ENCODE assay signal across 8 cellular contexts in the genomic region with DNA sequence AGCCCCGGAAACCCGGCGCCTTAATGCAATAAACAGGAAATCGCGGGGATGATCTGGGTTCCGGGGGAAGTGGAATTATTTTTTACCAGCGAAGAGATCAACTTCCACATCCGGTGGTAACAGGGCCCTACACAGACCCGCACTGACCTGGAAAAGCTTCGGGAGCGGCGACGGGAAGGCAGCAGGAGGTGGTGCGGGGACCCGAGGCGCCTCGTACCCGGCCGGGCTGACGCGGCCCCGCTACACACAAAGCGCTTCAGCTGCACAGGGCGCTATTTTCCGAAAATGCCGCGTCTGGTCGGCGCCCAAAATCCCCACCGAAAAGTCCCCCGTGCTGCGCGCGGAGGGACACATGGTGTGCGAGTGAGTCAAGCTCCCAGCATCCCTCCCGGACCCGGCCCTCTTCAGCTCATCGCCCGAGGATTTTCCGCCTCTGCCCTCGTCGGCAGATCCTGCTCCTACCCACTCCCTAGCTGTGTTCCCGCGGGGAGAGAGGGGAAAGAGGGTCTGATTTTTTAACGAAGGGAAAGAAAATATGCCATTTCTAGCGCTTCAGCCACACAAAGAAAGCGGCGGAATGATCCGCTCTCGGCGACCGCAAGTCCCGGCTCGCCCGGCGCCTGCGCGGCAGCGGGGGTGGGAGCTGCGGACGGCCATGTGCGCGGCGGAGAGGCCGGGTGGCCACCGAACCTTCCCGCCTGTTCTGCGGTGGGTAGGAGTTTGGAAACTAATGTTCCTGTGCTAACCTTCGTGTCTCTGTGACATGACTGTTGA. TPM values are rescaled to one million over a fixed set of nuclear protein-coding genes. Genes with fewer than 3 reads are reported as not detected.
DNase-seq lines count a peak whose midpoint lies in the region; ATAC-seq and TF ChIP-seq lines count a peak whose summit lies in the region.

A gene (minus strand): TSS at position 361 of the 774 bp plus-strand sequence. CDS start 45,400 bp downstream, outside the sequence.

- H3K9me3 Mint-ChIP-seq in T-helper 1 cell treated with Interleukin-12 subunit alpha and Interleukin-12 subunit beta and Interleukin-4 antibody, amounts not matched to agents 30 μg/mL and 1 μg/mL, for 36 hours = no peaks in the 10 kb centered on the region
- H3K9me3 Mint-ChIP-seq in progenitor cell of endocrine pancreas (ENCODE audit: low read depth) = no peaks in the 10 kb centered on the region

- peak within 1 kb of the TSS; percentile 99 for H3K27ac Mint-ChIP-seq in T-helper 1 cell treated with Interleukin-12 subunit alpha and Interleukin-12 subunit beta and Interleukin-4 antibody, amounts not matched to agents 30 μg/mL and 1 μg/mL, for 36 hours
- peak within 1 kb of the TSS; percentile 100 for H3K27ac Mint-ChIP-seq in progenitor cell of endocrine pancreas

- DNase-seq in NCI-H146 (lab: John Stamatoyannopoulos, UW) (peak; percentile 81), amniotic stem cell (lab: John Stamatoyannopoulos, UW) (peak; percentile 78), left cardiac atrium (peak; percentile 90), progenitor cell of endocrine pancreas (ENCODE audit: low spot score, unreplicated experiment) (peak; percentile 78), upper lobe of right lung (peak; percentile 94)

- no peaks in the 10 kb centered on the region for H3K36me3 ChIP-seq in upper lobe of right lung

- intact Hi-C loops in left cardiac atrium (cut with DNase I) = no loop called here
- intact Hi-C loops in upper lobe of right lung (cut with DNase I) = no loop called here

- peak; percentile 47 for ATAC-seq in HG02763 (IDR thresholded peaks at IDR 0.05; ENCODE audit: unreplicated experiment)
- ATAC-seq in left cardiac atrium = peak; percentile 89 to 90
- peak; percentile 87 for ATAC-seq in upper lobe of right lung

- TF ChIP-seq POLR2A in GM10847 (IDR thresholded peaks at IDR 0.05; ENCODE audit: extremely low read depth, insufficient read length) = peak; percentile 71

- peaks cover 38% of the 10 kb centered on the region for H3K4me1 ChIP-seq in upper lobe of right lung

- H3K9me3 ChIP-seq in upper lobe of right lung = no peaks in the 10 kb centered on the region

- H3K27ac ChIP-seq in upper lobe of right lung = peak within 1 kb of the TSS; percentile 98

- H3K27me3 ChIP-seq in upper lobe of right lung = no peaks in the 10 kb centered on the region

- no peaks in the 10 kb centered on the region for H3K27me3 Mint-ChIP-seq in T-helper 1 cell treated with Interleukin-12 subunit alpha and Interleukin-12 subunit beta and Interleukin-4 antibody, amounts not matched to agents 30 μg/mL and 1 μg/mL, for 36 hours (ENCODE audit: low read depth)
- H3K27me3 Mint-ChIP-seq in progenitor cell of endocrine pancreas = no peaks in the 10 kb centered on the region

- TF ChIP-seq CTCF in progenitor cell of endocrine pancreas (IDR thresholded peaks at IDR 0.05; ENCODE audit: unreplicated experiment) (no peak), upper lobe of right lung (IDR thresholded peaks at IDR 0.05) (no peak)

- H3K36me3 Mint-ChIP-seq in T-helper 1 cell treated with Interleukin-12 subunit alpha and Interleukin-12 subunit beta and Interleukin-4 antibody, amounts not matched to agents 30 μg/mL and 1 μg/mL, for 36 hours (ENCODE audit: low read depth) = peaks cover 43% of the 10 kb centered on the region
- H3K36me3 Mint-ChIP-seq in progenitor cell of endocrine pancreas (ENCODE audit: insufficient read depth) = peaks cover 17% of the 10 kb centered on the region

- H3K4me3 Mint-ChIP-seq in T-helper 1 cell treated with Interleukin-12 subunit alpha and Interleukin-12 subunit beta and Interleukin-4 antibody, amounts not matched to agents 30 μg/mL and 1 μg/mL, for 36 hours = peak within 1 kb of the TSS; percentile 90
- H3K4me3 Mint-ChIP-seq in progenitor cell of endocrine pancreas (ENCODE audit: low read depth) = peak within 1 kb of the TSS; percentile 95

- peaks cover 41% of the 10 kb centered on the region for H3K4me1 Mint-ChIP-seq in T-helper 1 cell treated with Interleukin-12 subunit alpha and Interleukin-12 subunit beta and Interleukin-4 antibody, amounts not matched to agents 30 μg/mL and 1 μg/mL, for 36 hours (ENCODE audit: low read depth)
- peaks cover 33% of the 10 kb centered on the region for H3K4me1 Mint-ChIP-seq in progenitor cell of endocrine pancreas (ENCODE audit: low read depth)

- peak within 1 kb of the TSS; percentile 82 for H3K4me3 ChIP-seq in upper lobe of right lung

RNA-seq across cellular contexts. Expression of the gene that starts here (rescaled TPM):
- total RNA-seq in left cardiac atrium = 10 to 100 TPM in 1 of 2 donors, 1 to 10 TPM in 1; 9.7 to 11.5 TPM
- 34.6 and 41.7 TPM in 2 replicates for total RNA-seq in progenitor cell of endocrine pancreas
- total RNA-seq in upper lobe of right lung = 21.2 TPM

Comparison
In these comparisons a context has a peak if more than half of its experiments do, and no peak if none do; other contexts are left out.
1. Peak in every context shown above with its lines: DNase-seq, ATAC-seq, H3K4me3 ChIP-seq and H3K27ac ChIP-seq.